1 cellular context compared by ENCODE assay signal in the genomic region with DNA sequence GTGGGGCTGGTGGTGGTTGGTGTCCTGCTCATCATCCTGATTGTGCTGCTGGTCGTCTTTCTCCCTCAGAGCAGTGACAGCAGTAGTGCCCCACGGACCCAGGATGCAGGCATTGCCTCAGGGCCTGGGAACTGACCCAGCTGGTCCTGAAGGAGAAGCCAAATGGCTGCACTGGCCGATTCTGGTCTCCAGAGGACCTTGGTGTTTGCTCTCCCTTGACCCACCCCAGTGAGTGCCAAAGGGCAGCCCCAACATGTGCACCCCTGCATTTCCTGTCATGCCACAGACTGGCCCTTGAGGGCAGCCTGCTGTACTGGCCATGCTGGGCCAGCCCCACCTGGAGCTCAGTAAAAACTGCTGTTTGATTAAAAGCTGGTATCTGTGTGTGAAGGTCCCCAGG.
A peak's percentile ranks its signal among the peaks of the same experiment; 100 is the strongest.
TF ChIP-seq lines count a peak whose summit lies in the region.

No MANE protein-coding gene starts in this region.

TF ChIP-seq in HepG2, 621 proteins besides CTCF, POLR2A, EP300 and RAD21 (continued from another document and continues in another):
- TF ChIP-seq NR2F1 (CRISPR knock-in tag; IDR thresholded peaks at IDR 0.05) (peak in 1 of 2 experiments; percentile 60; a peak in 1 of 4 replicates), GTF2F1 (IDR thresholded peaks at IDR 0.05; ENCODE audit: low read length) (no peak), DPF2 (CRISPR knock-in tag; IDR thresholded peaks at IDR 0.05; ENCODE audit: borderline replicate concordance, low read depth) (no peak), PAXIP1 (CRISPR knock-in tag; conservative IDR thresholded peaks at IDR 0.05) (no peak), ZNF143 (CRISPR knock-in tag; IDR thresholded peaks at IDR 0.05) (no peak), ELK4 (CRISPR knock-in tag; IDR thresholded peaks at IDR 0.05; ENCODE audit: borderline replicate concordance) (no peak), THAP7 (CRISPR knock-in tag; IDR thresholded peaks at IDR 0.05) (no peak), ARHGAP35 (CRISPR knock-in tag; IDR thresholded peaks at IDR 0.05; ENCODE audit: borderline replicate concordance) (no peak), ZNF136 (CRISPR knock-in tag; IDR thresholded peaks at IDR 0.05; ENCODE audit: low read depth) (no peak), ZIK1 (CRISPR knock-in tag; IDR thresholded peaks at IDR 0.05; ENCODE audit: borderline replicate concordance, low read depth) (no peak), ZNF644 (CRISPR knock-in tag; IDR thresholded peaks at IDR 0.05; ENCODE audit: low read depth) (no peak), ZNF326 (CRISPR knock-in tag; IDR thresholded peaks at IDR 0.05; ENCODE audit: borderline replicate concordance) (no peak), ZGPAT (CRISPR knock-in tag; IDR thresholded peaks at IDR 0.05) (no peak), ZNF563 (CRISPR knock-in tag; IDR thresholded peaks at IDR 0.05) (no peak; the same call in 1 of the 2 replicates), ZMAT3 (CRISPR knock-in tag; conservative IDR thresholded peaks at IDR 0.05) (no peak), TBX2 (CRISPR knock-in tag; IDR thresholded peaks at IDR 0.05; ENCODE audit: borderline replicate concordance) (peak; percentile 35; the same call in 1 of the 2 replicates), BCL3 (CRISPR knock-in tag; IDR thresholded peaks at IDR 0.05) (no peak), ZBTB40 (IDR thresholded peaks at IDR 0.05) (no peak), ZBTB40 (CRISPR knock-in tag; IDR thresholded peaks at IDR 0.05) (no peak), HES4 (CRISPR knock-in tag; IDR thresholded peaks at IDR 0.05; ENCODE audit: borderline replicate concordance) (no peak), ZNF549 (CRISPR knock-in tag; IDR thresholded peaks at IDR 0.05) (no peak), IRX3 (CRISPR knock-in tag; IDR thresholded peaks at IDR 0.05; ENCODE audit: borderline replicate concordance, low read depth) (no peak), HOXD1 (CRISPR knock-in tag; IDR thresholded peaks at IDR 0.05) (no peak), ZNF496 (CRISPR knock-in tag; IDR thresholded peaks at IDR 0.05; ENCODE audit: insufficient replicate concordance) (no peak), RARA (CRISPR knock-in tag; IDR thresholded peaks at IDR 0.05) (peak; percentile 46; the same call in 1 of the 2 replicates), ZBTB43 (CRISPR knock-in tag; conservative IDR thresholded peaks at IDR 0.05) (no peak), ONECUT2 (CRISPR knock-in tag; IDR thresholded peaks at IDR 0.05) (no peak), ZNF850 (CRISPR knock-in tag; conservative IDR thresholded peaks at IDR 0.05) (no peak)
- TF ChIP-seq, protein P1, sequence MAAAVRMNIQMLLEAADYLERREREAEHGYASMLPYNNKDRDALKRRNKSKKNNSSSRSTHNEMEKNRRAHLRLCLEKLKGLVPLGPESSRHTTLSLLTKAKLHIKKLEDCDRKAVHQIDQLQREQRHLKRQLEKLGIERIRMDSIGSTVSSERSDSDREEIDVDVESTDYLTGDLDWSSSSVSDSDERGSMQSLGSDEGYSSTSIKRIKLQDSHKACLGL (CRISPR knock-in tag; IDR thresholded peaks at IDR 0.05), result 0 out of 2 replicates have a peak, but pooled peaks have one; percentile 35
- TF ChIP-seq, protein P2, sequence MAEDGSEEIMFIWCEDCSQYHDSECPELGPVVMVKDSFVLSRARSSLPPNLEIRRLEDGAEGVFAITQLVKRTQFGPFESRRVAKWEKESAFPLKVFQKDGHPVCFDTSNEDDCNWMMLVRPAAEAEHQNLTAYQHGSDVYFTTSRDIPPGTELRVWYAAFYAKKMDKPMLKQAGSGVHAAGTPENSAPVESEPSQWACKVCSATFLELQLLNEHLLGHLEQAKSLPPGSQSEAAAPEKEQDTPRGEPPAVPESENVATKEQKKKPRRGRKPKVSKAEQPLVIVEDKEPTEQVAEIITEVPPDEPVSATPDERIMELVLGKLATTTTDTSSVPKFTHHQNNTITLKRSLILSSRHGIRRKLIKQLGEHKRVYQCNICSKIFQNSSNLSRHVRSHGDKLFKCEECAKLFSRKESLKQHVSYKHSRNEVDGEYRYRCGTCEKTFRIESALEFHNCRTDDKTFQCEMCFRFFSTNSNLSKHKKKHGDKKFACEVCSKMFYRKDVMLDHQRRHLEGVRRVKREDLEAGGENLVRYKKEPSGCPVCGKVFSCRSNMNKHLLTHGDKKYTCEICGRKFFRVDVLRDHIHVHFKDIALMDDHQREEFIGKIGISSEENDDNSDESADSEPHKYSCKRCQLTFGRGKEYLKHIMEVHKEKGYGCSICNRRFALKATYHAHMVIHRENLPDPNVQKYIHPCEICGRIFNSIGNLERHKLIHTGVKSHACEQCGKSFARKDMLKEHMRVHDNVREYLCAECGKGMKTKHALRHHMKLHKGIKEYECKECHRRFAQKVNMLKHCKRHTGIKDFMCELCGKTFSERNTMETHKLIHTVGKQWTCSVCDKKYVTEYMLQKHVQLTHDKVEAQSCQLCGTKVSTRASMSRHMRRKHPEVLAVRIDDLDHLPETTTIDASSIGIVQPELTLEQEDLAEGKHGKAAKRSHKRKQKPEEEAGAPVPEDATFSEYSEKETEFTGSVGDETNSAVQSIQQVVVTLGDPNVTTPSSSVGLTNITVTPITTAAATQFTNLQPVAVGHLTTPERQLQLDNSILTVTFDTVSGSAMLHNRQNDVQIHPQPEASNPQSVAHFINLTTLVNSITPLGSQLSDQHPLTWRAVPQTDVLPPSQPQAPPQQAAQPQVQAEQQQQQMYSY (CRISPR knock-in tag; IDR thresholded peaks at IDR 0.05), result no peak
